In genomic region chr11:62602141-62603071, GRCh38 we compare ENCODE assay signal across 8 cellular contexts. TPM values are rescaled to one million over a fixed set of nuclear protein-coding genes. Genes with fewer than 3 reads are reported as not detected.
DNase-seq lines count a peak whose midpoint lies in the region; ATAC-seq and TF ChIP-seq lines count a peak whose summit lies in the region.

No MANE protein-coding gene starts in this region.

- H3K9me3 ChIP-seq in endocrine pancreas (ENCODE audit: control insufficient read depth, low read length) = no peaks in the 10 kb centered on the region
- no peaks in the 10 kb centered on the region for H3K9me3 ChIP-seq in suprapubic skin

- H3K36me3 ChIP-seq in KMS-11 (ENCODE audit: insufficient read depth) (no peaks in the 10 kb centered on the region), endocrine pancreas (ENCODE audit: control insufficient read depth, insufficient read depth, low read length) (no peaks in the 10 kb centered on the region), suprapubic skin (peaks cover 30% of the 10 kb centered on the region)

- H3K27me3 ChIP-seq in KMS-11 (ENCODE audit: insufficient read depth, low read depth) (no peaks in the 10 kb centered on the region), endocrine pancreas (ENCODE audit: control insufficient read depth, insufficient read depth, low read length) (no peaks in the 10 kb centered on the region), suprapubic skin (no peaks in the 10 kb centered on the region)

- H2AFZ ChIP-seq in KMS-11 (ENCODE audit: low read depth) = no peak overlapping the region

- H3K27ac ChIP-seq in KMS-11 (0 out of 2 replicates have a peak overlapping the region, but pooled peaks have one; percentile 88), suprapubic skin (peak overlapping the region; percentile 99)

- TF ChIP-seq CTCF in KMS-11 (conservative IDR thresholded peaks at IDR 0.05; ENCODE audit: low read depth, low read length) (no peak), suprapubic skin (IDR thresholded peaks at IDR 0.05) (no peak)

- H4K20me1 ChIP-seq in KMS-11 (ENCODE audit: insufficient read depth) = no peaks in the 10 kb centered on the region

- WGBS in suprapubic skin = 0% methylated on average over 26 of the region's 96 CpGs

- DNase-seq in Daoy (ENCODE audit: low read depth) (peak; percentile 85), T-helper 22 cell (ENCODE audit: low read depth) (peak; percentile 22), medulla oblongata (ENCODE audit: extremely low spot score) (peak; percentile 85), suprapubic skin (ENCODE audit: low spot score in 2 of 2) (peak; percentile 87 to 88), GF-D8 (lab: John Stamatoyannopoulos, UW) (no peak)

- peaks cover 41% of the 10 kb centered on the region for H3K79me2 ChIP-seq in KMS-11 (ENCODE audit: insufficient read depth, low read depth)

- TF ChIP-seq EP300 in suprapubic skin (IDR thresholded peaks at IDR 0.05) = no peak

- H3K4me3 ChIP-seq in KMS-11 (IDR thresholded peaks at IDR 0.05; ENCODE audit: insufficient read depth, low read depth, low read length) (no peak overlapping the region), endocrine pancreas (ENCODE audit: control insufficient read depth, insufficient read depth, low read length) (no peak overlapping the region), suprapubic skin (peak overlapping the region; percentile 100)

- H3K4me1 ChIP-seq in KMS-11 (ENCODE audit: low read depth, poor library complexity, severe bottlenecking) (peaks cover 25% of the 10 kb centered on the region), endocrine pancreas (ENCODE audit: control insufficient read depth, insufficient read depth, low read length) (peaks cover 9% of the 10 kb centered on the region), suprapubic skin (peaks cover 55% of the 10 kb centered on the region)

- TF ChIP-seq POLR2A in suprapubic skin (IDR thresholded peaks at IDR 0.05) = no peak

- ATAC-seq in GM18517 (IDR thresholded peaks at IDR 0.05; ENCODE audit: unreplicated experiment) = no peak

- H3K4me2 ChIP-seq in KMS-11 = peak overlapping the region; percentile 28; the same call in 1 of the 2 replicates

- no peak overlapping the region; the same call in 1 of the 2 replicates for H3K9ac ChIP-seq in KMS-11
- H3K9ac ChIP-seq in endocrine pancreas (ENCODE audit: control insufficient read depth, insufficient read depth, low read length) = peak overlapping the region; percentile 61

RNA-seq across cellular contexts. Expression of gene MTA2, which starts 0.7 kb away (rescaled TPM):
- 123 and 124 TPM in 2 replicates for total RNA-seq in Daoy (2014; rRNA removed; shearing (Covaris generic))
- total RNA-seq in suprapubic skin = 100 to 1,000 TPM; 107 to 125 (median 110) TPM

RNA-seq across cellular contexts. Expression of gene EML3, which starts 10.2 kb away (rescaled TPM):
- total RNA-seq in Daoy (2014; rRNA removed; shearing (Covaris generic)) = 18.0 and 19.3 TPM in 2 replicates
- 10 to 100 TPM; 43.1 to 74.8 (median 55.8) TPM for total RNA-seq in suprapubic skin

RNA-seq across cellular contexts. Expression of gene ROM1, which starts 10.7 kb away (rescaled TPM):
- 0.33 and 2.7 TPM in 2 replicates for total RNA-seq in Daoy (2014; rRNA removed; shearing (Covaris generic))
- total RNA-seq in suprapubic skin = 1 to 10 TPM in 3 of 4 donors, under 1 TPM in 1; 0.80 to 4.9 (median 2.3) TPM

RNA-seq across cellular contexts. Expression of gene TUT1, which starts 11.1 kb away (rescaled TPM):
- 12.4 and 13.8 TPM in 2 replicates for total RNA-seq in Daoy (2014; rRNA removed; shearing (Covaris generic))
- total RNA-seq in suprapubic skin = 10 to 100 TPM in 3 of 4 donors, 1 to 10 TPM in 1; 8.0 to 16.3 (median 12.5) TPM

RNA-seq across cellular contexts. Expression of gene B3GAT3, which starts 19.4 kb away (rescaled TPM):
- 15.0 and 17.9 TPM in 2 replicates for total RNA-seq in Daoy (2014; rRNA removed; shearing (Covaris generic))
- 10 to 100 TPM; 29.9 to 54.1 (median 40.6) TPM for total RNA-seq in suprapubic skin
